25 cellular contexts compared by ENCODE assay signal in the genomic region with DNA sequence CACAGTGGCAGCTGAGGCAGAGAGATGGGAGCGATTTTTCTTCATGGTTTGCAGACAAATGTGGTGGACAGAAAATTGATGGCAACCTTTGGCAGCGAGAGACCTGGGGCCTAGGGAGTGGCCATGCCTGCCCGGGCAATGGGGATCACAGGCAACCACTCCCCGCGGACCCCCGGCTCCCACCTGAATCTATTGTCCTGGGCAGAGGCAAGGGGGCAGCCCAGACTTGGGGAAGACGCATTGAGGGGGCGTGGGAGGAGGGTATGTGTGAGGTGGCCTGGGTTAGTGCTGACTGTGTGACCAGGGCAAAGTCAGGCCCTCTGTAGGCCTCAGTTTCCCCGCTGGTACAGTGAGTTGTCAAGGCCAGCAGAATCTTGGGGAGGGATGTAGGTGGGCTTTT.
"Had no signal": no experiment of that assay in that cellular context is flagged by ENCODE, and none has a peak within 500 bp of the region (broad histone marks: within the 10 kb centered on the region; RNA-seq: fewer than 3 reads in every experiment).

No MANE protein-coding gene starts in this region.

- H3K27ac ChIP-seq: stomach, suprapubic skin, testis, thoracic aorta, thyroid gland, tibial artery, tibial nerve, transverse colon, upper lobe of left lung, uterus, vagina had no signal

- H3K4me1 ChIP-seq: stomach, suprapubic skin, testis, thyroid gland, tibial artery, tibial nerve, transverse colon, upper lobe of left lung, uterus, vagina had no signal

- H3K27me3 ChIP-seq: testis, thyroid gland, upper lobe of left lung, uterus, vagina had no signal

- H3K36me3 ChIP-seq: stomach, suprapubic skin, thoracic aorta, thyroid gland, tibial artery, tibial nerve, transverse colon, upper lobe of left lung, uterus, vagina had no signal

- H3K9me3 ChIP-seq: suprapubic skin, testis, thoracic aorta, thyroid gland, transverse colon, upper lobe of left lung, uterus, vagina had no signal

- DNase-seq: stimulated activated CD4-positive, alpha-beta T cell treated with anti-CD3 and anti-CD28 coated beads, Interleukin-1b, Interleukin-23, amount 100 ng/mL, for 48 hours; stimulated activated CD4-positive, alpha-beta T cell treated with anti-CD3 and anti-CD28 coated beads, Interleukin-2, amount 100 ng/mL, for 24 hours; stimulated activated CD4-positive, alpha-beta T cell treated with anti-CD3 and anti-CD28 coated beads, Interleukin-2, amount 100 ng/mL, for 48 hours; stimulated activated CD4-positive, alpha-beta T cell treated with anti-CD3 and anti-CD28 coated beads, Interleukin-4, amount 100 ng/mL, for 1 hour; stimulated activated CD4-positive, alpha-beta T cell treated with anti-CD3 and anti-CD28 coated beads, Interleukin-4, amount 100 ng/mL, for 24 hours; stimulated activated CD4-positive, alpha-beta T cell treated with anti-CD3 and anti-CD28 coated beads, Interleukin-4, amount 100 ng/mL, for 4 hours; stimulated activated CD8-positive, alpha-beta memory T cell treated with anti-CD3 and anti-CD28 coated beads, Interleukin-4, amount 100 ng/mL, for 48 hours; stimulated activated naive B cell treated with anti-CD40 and anti-IgM and Interleukin-4, amounts not matched to agents 10 μg/mL and 1 μg/mL and 100 μg/mL, for 72 hours; stimulated activated naive CD4-positive, alpha-beta T cell treated with Interleukin-2 at 50 U/mL for 16 hours; stimulated activated naive CD8-positive, alpha-beta T cell treated with anti-CD3 and anti-CD28 coated beads, Interleukin-15, amount 100 ng/mL, for 72 hours; stimulated activated naive CD8-positive, alpha-beta T cell treated with anti-CD3 and anti-CD28 coated beads, Interleukin-15, Interleukin-2, amounts not matched to agents 100 U/mL and 50 U/mL, for 24 hours; stomach; substantia nigra; testis; thyroid gland; tibial artery; transverse colon; uterus had no signal

- ATAC-seq: stimulated activated effector memory CD8-positive, alpha-beta T cell treated with anti-CD3 and anti-CD28 coated beads, Interleukin-12 subunit alpha, Interleukin-12 subunit beta, amount 100 ng/mL, for 72 hours; stimulated activated memory B cell treated with anti-CD40 and anti-IgM and Interleukin-4, amounts not matched to agents 10 μg/mL and 1 μg/mL and 100 μg/mL, for 72 hours; stimulated activated naive B cell treated with anti-CD40 and anti-IgM and Interleukin-4, amounts not matched to agents 10 μg/mL and 1 μg/mL and 100 μg/mL, for 72 hours; stimulated activated naive CD8-positive, alpha-beta T cell treated with anti-CD3 and anti-CD28 coated beads, Interleukin-15, amount 100 ng/mL, for 72 hours; stimulated activated naive CD8-positive, alpha-beta T cell treated with anti-CD3 and anti-CD28 coated beads, Interleukin-15, Interleukin-2, amounts not matched to agents 100 U/mL and 50 U/mL, for 24 hours had no signal

- H3K4me3 ChIP-seq: stomach, suprapubic skin, testis, thoracic aorta, thyroid gland, tibial artery, tibial nerve, transverse colon, upper lobe of left lung, uterus, vagina had no signal
